ENCODE assay signal across 8 cellular contexts in genomic region chr13:96090240-96091101, GRCh38. TPM values are rescaled to one million over a fixed set of nuclear protein-coding genes. Genes with fewer than 3 reads are reported as not detected.
DNase-seq lines count a peak whose midpoint lies in the region; ATAC-seq and TF ChIP-seq lines count a peak whose summit lies in the region.

No MANE protein-coding gene starts in this region.

- no peaks in the 10 kb centered on the region for H3F3A ChIP-seq in smooth muscle cell (ENCODE audit: low read depth)

- under 1% methylated on average over 101 of the region's 133 CpGs for WGBS in smooth muscle cell (ENCODE audit: low lambda C conversion rate)

- ATAC-seq in GM18858 (IDR thresholded peaks at IDR 0.05; ENCODE audit: unreplicated experiment) (peak; percentile 40), HG02798 (IDR thresholded peaks at IDR 0.05; ENCODE audit: poor library complexity, unreplicated experiment) (peak; percentile 51), left cardiac atrium (peak; percentile 19 to 47), HG02763 (IDR thresholded peaks at IDR 0.05; ENCODE audit: unreplicated experiment) (no peak)

- H3K36me3 ChIP-seq in smooth muscle cell (ENCODE audit: low read depth) = no peaks in the 10 kb centered on the region

- peak overlapping the region; percentile 70 for H3K27ac ChIP-seq in VCaP
- H3K27ac ChIP-seq in smooth muscle cell (ENCODE audit: low read depth) = no peak overlapping the region

- peak overlapping the region; percentile 98 for H3K4me2 ChIP-seq in smooth muscle cell

- H3K9me3 ChIP-seq in smooth muscle cell (replicated peaks; ENCODE audit: low read depth) = no peaks in the 10 kb centered on the region

- DNase-seq in left cardiac atrium (peak; percentile 20), smooth muscle cell (lab: John Stamatoyannopoulos, UW; ENCODE audit: unreplicated experiment) (no peak), LoVo (ENCODE audit: low spot score) (no peak), NCI-H1105 treated with DMSO at 0.1 percent for 48 hours (lab: John Stamatoyannopoulos, UW) (no peak)

- H2AFZ ChIP-seq in smooth muscle cell (ENCODE audit: low read depth) = no peak overlapping the region

- peak overlapping the region; percentile 59 for H3K4me3 ChIP-seq in smooth muscle cell

- no peaks in the 10 kb centered on the region for H3K79me2 ChIP-seq in smooth muscle cell (ENCODE audit: low read depth)

- H3K9ac ChIP-seq in smooth muscle cell (ENCODE audit: low read depth) = no peak overlapping the region

- H3K4me1 ChIP-seq in smooth muscle cell (ENCODE audit: low read depth) = no peaks in the 10 kb centered on the region

- H3K27me3 ChIP-seq in smooth muscle cell (ENCODE audit: low read depth) = peaks cover 84% of the 10 kb centered on the region

- intact Hi-C loops in left cardiac atrium (cut with DNase I) = no loop called here

- H4K20me1 ChIP-seq in smooth muscle cell (ENCODE audit: low read depth) = no peaks in the 10 kb centered on the region

- TF ChIP-seq CTCF in VCaP (conservative IDR thresholded peaks at IDR 0.05) = no peak
- no peak for TF ChIP-seq CTCF in smooth muscle cell (IDR thresholded peaks at IDR 0.05; ENCODE audit: borderline replicate concordance, insufficient read depth, poor library complexity, severe bottlenecking)

RNA-seq across cellular contexts. Expression of gene HS6ST3, which starts 0.6 kb away (rescaled TPM):
- under 1 TPM; 0.35 to 0.42 TPM for total RNA-seq in left cardiac atrium
- total RNA-seq in smooth muscle cell = 0.09 and 0.18 TPM in 2 replicates
- polyA plus RNA-seq in smooth muscle cell = not detected in 2 replicates

RNA-seq across cellular contexts. Expression of gene UGGT2, which starts 37.3 kb away (rescaled TPM):
- 10 to 100 TPM; 17.0 to 27.3 TPM for total RNA-seq in left cardiac atrium
- total RNA-seq in smooth muscle cell = 67.2 and 103 TPM in 2 replicates
- 26.8 and 27.4 TPM in 2 replicates for polyA plus RNA-seq in smooth muscle cell
